ENCODE assay signal across 12 cellular contexts in the genomic region with DNA sequence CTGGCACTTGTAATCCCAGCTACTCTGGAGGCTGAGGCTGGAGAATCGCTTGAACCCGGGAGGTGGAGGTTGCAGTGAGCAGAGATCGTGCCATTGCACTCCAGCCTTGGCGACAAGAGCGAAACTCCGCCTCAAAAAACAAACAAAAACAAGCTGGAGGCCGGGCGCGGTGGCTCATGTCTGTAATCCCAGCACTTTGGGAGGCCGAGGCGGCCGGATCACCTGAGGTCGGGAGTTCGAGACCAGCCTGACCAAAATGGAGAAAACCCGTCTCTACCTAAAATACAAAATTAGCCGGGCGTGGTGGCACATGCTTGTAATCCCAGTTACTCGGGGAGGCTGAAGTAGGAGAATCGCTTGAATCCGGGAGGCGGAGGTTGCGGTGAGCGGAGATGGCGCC. TPM values are rescaled to one million over a fixed set of nuclear protein-coding genes. Genes with fewer than 3 reads are reported as not detected.
DNase-seq lines count a peak whose midpoint lies in the region; ATAC-seq and TF ChIP-seq lines count a peak whose summit lies in the region.
"Not testable (repeated sequence)": the region's sequence is repeated elsewhere in the genome, so short reads cannot be mapped to it uniquely, and the experiment has no call there.
"Had no signal": no experiment of that assay in that cellular context is flagged by ENCODE, and none has a peak within 500 bp of the region (broad histone marks: within the 10 kb centered on the region; RNA-seq: fewer than 3 reads in every experiment).

No MANE protein-coding gene starts in this region.

- H3K27me3 Mint-ChIP-seq in CD4-positive, alpha-beta T cell; T-cell; activated T-cell treated with anti-CD3 and anti-CD28 coated beads, Interleukin-2, amount 50 U/mL, for 4 hours (ENCODE audit: low read depth); naive B cell: not testable (repeated sequence)

- not testable (repeated sequence) for BruUV-seq in mammary epithelial cell (replicated peaks; lab: Mats Ljungman, UMichigan)

- not testable (repeated sequence) for H3K79me2 ChIP-seq in mammary epithelial cell (ENCODE audit: insufficient read depth, low read length)

- ATAC-seq in CD4-positive, alpha-beta T cell (ENCODE audit: poor library complexity); T-cell (replicated peaks in 1 of 4); activated T-cell treated with anti-CD3 and anti-CD28 coated beads, Interleukin-2, amount 50 U/mL, for 4 hours; heart left ventricle; naive B cell (ENCODE audit: low read depth in 2 of 2); stimulated activated effector memory CD8-positive, alpha-beta T cell treated with anti-CD3 and anti-CD28 coated beads, Interleukin-12 subunit alpha, Interleukin-12 subunit beta, amount 100 ng/mL, for 72 hours; upper lobe of right lung: not testable (repeated sequence)

- H2AFZ ChIP-seq in mammary epithelial cell (ENCODE audit: low read depth, low read length) = peak overlapping the region; percentile 97

- not testable (repeated sequence) for DNase-seq in CD4-positive, alpha-beta T cell; T-cell; activated T-cell treated with anti-CD3 and anti-CD28 coated beads, Interleukin-2, amount 50 U/mL, for 4 hours; mammary epithelial cell; heart left ventricle; naive B cell; stimulated activated effector memory CD8-positive, alpha-beta T cell treated with anti-CD3 and anti-CD28 coated beads, Interleukin-12 subunit alpha, Interleukin-12 subunit beta, amount 100 ng/mL, for 72 hours (ENCODE audit: low spot score in 2 of 2); upper lobe of right lung

- H3K4me1 Mint-ChIP-seq in CD4-positive, alpha-beta T cell (ENCODE audit: low read depth) = peaks cover 29% of the 10 kb centered on the region
- H3K4me1 Mint-ChIP-seq in T-cell (peaks cover 26 to 31% (median 28%) of the 10 kb centered on the region in 3 donors), naive B cell (peaks cover 15 to 33% (median 32%) of the 10 kb centered on the region in 3 donors)
- H3K4me1 Mint-ChIP-seq in activated T-cell treated with anti-CD3 and anti-CD28 coated beads, Interleukin-2, amount 50 U/mL, for 4 hours (ENCODE audit: low read depth) = peaks cover 28% of the 10 kb centered on the region
- H3K4me1 Mint-ChIP-seq in stimulated activated effector memory CD8-positive, alpha-beta T cell treated with anti-CD3 and anti-CD28 coated beads, Interleukin-12 subunit alpha, Interleukin-12 subunit beta, amount 100 ng/mL, for 72 hours = peaks cover 28% of the 10 kb centered on the region

- not testable (repeated sequence) for H3K9me3 Mint-ChIP-seq in CD4-positive, alpha-beta T cell; T-cell; activated T-cell treated with anti-CD3 and anti-CD28 coated beads, Interleukin-2, amount 50 U/mL, for 4 hours; naive B cell; stimulated activated effector memory CD8-positive, alpha-beta T cell treated with anti-CD3 and anti-CD28 coated beads, Interleukin-12 subunit alpha, Interleukin-12 subunit beta, amount 100 ng/mL, for 72 hours

- H3K36me3 Mint-ChIP-seq in CD4-positive, alpha-beta T cell (ENCODE audit: low read depth) = peaks cover 17% of the 10 kb centered on the region
- not testable (repeated sequence) for H3K36me3 Mint-ChIP-seq in T-cell; activated T-cell treated with anti-CD3 and anti-CD28 coated beads, Interleukin-2, amount 50 U/mL, for 4 hours (ENCODE audit: insufficient read depth); naive B cell; stimulated activated effector memory CD8-positive, alpha-beta T cell treated with anti-CD3 and anti-CD28 coated beads, Interleukin-12 subunit alpha, Interleukin-12 subunit beta, amount 100 ng/mL, for 72 hours

- peak overlapping the region; percentile 91 for H3K27ac Mint-ChIP-seq in CD4-positive, alpha-beta T cell
- H3K27ac Mint-ChIP-seq in T-cell = peak overlapping the region; percentile 83 to 88
- H3K27ac Mint-ChIP-seq in naive B cell = peak overlapping the region; percentile 16 to 99 (median 86)
- peak overlapping the region; percentile 70 for H3K27ac Mint-ChIP-seq in stimulated activated effector memory CD8-positive, alpha-beta T cell treated with anti-CD3 and anti-CD28 coated beads, Interleukin-12 subunit alpha, Interleukin-12 subunit beta, amount 100 ng/mL, for 72 hours

- not testable (repeated sequence) for H3K36me3 ChIP-seq in mammary epithelial cell (ENCODE audit: insufficient read depth, low read length); heart left ventricle; upper lobe of right lung

- H3K9me3 ChIP-seq in CD4-positive, alpha-beta T cell (ENCODE audit: control insufficient read depth, low read length); heart left ventricle; upper lobe of right lung: not testable (repeated sequence)
- H3K9me3 ChIP-seq in mammary epithelial cell (replicated peaks; ENCODE audit: insufficient read depth, low read length) = peaks cover 19% of the 10 kb centered on the region

- TF ChIP-seq CTCF in CD4-positive, alpha-beta T cell (IDR thresholded peaks at IDR 0.05); mammary epithelial cell (conservative IDR thresholded peaks at IDR 0.05 in 1 of 2, IDR thresholded peaks at IDR 0.05 in 1 of 2; ENCODE audit: extremely low read depth in 1 of 2, insufficient read depth in 1 of 2, low read depth in 1 of 2, low read length in 2 of 2); heart left ventricle (IDR thresholded peaks at IDR 0.05); upper lobe of right lung (IDR thresholded peaks at IDR 0.05): not testable (repeated sequence)

- not testable (repeated sequence) for H3K27ac ChIP-seq in CD4-positive, alpha-beta T cell (ENCODE audit: low read depth, low read length); mammary epithelial cell (ENCODE audit: insufficient read depth, low read depth, low read length); upper lobe of right lung
- H3K27ac ChIP-seq in heart left ventricle = peak overlapping the region in 10 of 12 donors; percentile 82 to 93 (median 88)

- intact Hi-C loops in CD4-positive, alpha-beta T cell (cut with DNase I, micrococcal nuclease) = loop anchor here (5.0 to 10.0 kb wide), 3 partner anchors 35 to 362 kb away; a partner anchor contains a TSS
- intact Hi-C loops in mammary epithelial cell (cut with micrococcal nuclease); upper lobe of right lung (cut with DNase I): not testable (repeated sequence)
- intact Hi-C loops in heart left ventricle (cut with DNase I) = loop anchor here in 1 of 10 donors (5.0 kb wide), 1 partner anchor 35 kb away; a partner anchor contains a TSS

- H3K4me3 Mint-ChIP-seq in CD4-positive, alpha-beta T cell = peak overlapping the region; percentile 93
- H3K4me3 Mint-ChIP-seq in T-cell = peak overlapping the region; percentile 91 to 92 (median 92)
- peak overlapping the region; percentile 81 for H3K4me3 Mint-ChIP-seq in activated T-cell treated with anti-CD3 and anti-CD28 coated beads, Interleukin-2, amount 50 U/mL, for 4 hours
- peak overlapping the region; percentile 71 to 96 (median 92) for H3K4me3 Mint-ChIP-seq in naive B cell
- peak overlapping the region; percentile 76 for H3K4me3 Mint-ChIP-seq in stimulated activated effector memory CD8-positive, alpha-beta T cell treated with anti-CD3 and anti-CD28 coated beads, Interleukin-12 subunit alpha, Interleukin-12 subunit beta, amount 100 ng/mL, for 72 hours

- CTCF ChIA-PET in CD4-positive, alpha-beta T cell (lab: Charles Lee); T-cell (lab: Charles Lee); mammary epithelial cell (lab: Charles Lee; ENCODE audit: low non-redundant PET): not testable (repeated sequence)

- H3K4me1 ChIP-seq in mammary epithelial cell (ENCODE audit: insufficient read depth, low read length); upper lobe of right lung: not testable (repeated sequence)
- H3K4me1 ChIP-seq in heart left ventricle = peaks cover 0 to 27% (median 11%) of the 10 kb centered on the region in 12 donors

- in situ Hi-C loops in mammary epithelial cell (cut with MboI; ENCODE audit: low sequenced_read_pairs in 2 of 2) = not testable (repeated sequence)

- not testable (repeated sequence) for TF ChIP-seq POLR2A in heart left ventricle (IDR thresholded peaks at IDR 0.05)

- not testable (repeated sequence) for H3K27me3 ChIP-seq in CD4-positive, alpha-beta T cell (ENCODE audit: control insufficient read depth, insufficient read depth, low read length); mammary epithelial cell (ENCODE audit: insufficient read depth, low read length); heart left ventricle; upper lobe of right lung

- dilution Hi-C loops in mammary epithelial cell (cut with HindIII; ENCODE audit: low sequenced_read_pairs) = loop anchor here (5.0 kb wide), 1 partner anchor 105 kb away; no protein-coding TSS in a partner anchor

- POLR2A ChIA-PET in CD4-positive, alpha-beta T cell (lab: Charles Lee) = interaction anchor here (0.5 to 2.3 kb wide), 4 partner anchors 16 to 1818 kb away, joined by 3 to 8 read pairs (median 6); a partner anchor contains a TSS
- POLR2A ChIA-PET in T-cell (lab: Charles Lee) = not testable (repeated sequence)

- H3K4me2 ChIP-seq in mammary epithelial cell (ENCODE audit: insufficient read depth, low read depth, low read length) = not testable (repeated sequence)

- not testable (repeated sequence) for H3K4me3 ChIP-seq in mammary epithelial cell (replicated peaks in 1 of 3; ENCODE audit: insufficient read depth in 1 of 3, low read depth in 2 of 3, low read length in 3 of 3)
- H3K4me3 ChIP-seq in heart left ventricle = peak overlapping the region in 11 of 12 donors; percentile 66 to 94 (median 81)
- H3K4me3 ChIP-seq in upper lobe of right lung = peak overlapping the region; percentile 79

- 91% methylated on average over 11 of the region's 24 CpGs for WGBS in mammary epithelial cell (ENCODE audit: low coverage, missing lambda C conversion rate)
- WGBS in heart left ventricle, 4 donors = 93 to 97% (median 97%) methylated on average over 24 of the region's 24 CpGs

- H3K9ac ChIP-seq in mammary epithelial cell (ENCODE audit: insufficient read depth, low read length) = not testable (repeated sequence)

- not testable (repeated sequence) for H4K20me1 ChIP-seq in mammary epithelial cell (ENCODE audit: insufficient read depth, low read length)

RNA-seq across cellular contexts. Expression of a gene that starts 1.0 kb away (rescaled TPM):
- 1 to 10 TPM; 2.4 TPM for total RNA-seq in CD4-positive, alpha-beta T cell
- 10 to 100 TPM in 1 of 5 donors, 1 to 10 TPM in 4; 3.3 to 10.4 (median 8.5) TPM for total RNA-seq in T-cell
- total RNA-seq in activated T-cell treated with anti-CD3 and anti-CD28 coated beads, Interleukin-2, amount 50 U/mL, for 4 hours = 1 to 10 TPM; 1.7 to 2.2 (median 1.8) TPM
- total RNA-seq in mammary epithelial cell = 1 to 10 TPM in 1 of 2 donors, under 1 TPM in 1; 0.09 to 3.0 TPM
- 0.40 TPM for polyA plus RNA-seq in mammary epithelial cell
- polyA minus RNA-seq in mammary epithelial cell = 1.0 TPM
- 10 to 100 TPM in 5 of 9 donors, 1 to 10 TPM in 4; 4.6 to 14.5 (median 11.1) TPM for total RNA-seq in heart left ventricle
- 1 to 10 TPM; 4.0 to 4.9 TPM for polyA plus RNA-seq in heart left ventricle
- polyA plus RNA-seq in naive B cell (ENCODE audit: low read depth in 6 of 6) = 1 to 10 TPM; 1.7 to 4.1 (median 3.6) TPM
- total RNA-seq in upper lobe of right lung = 6.7 TPM
- total RNA-seq: Daoy had no signal

RNA-seq across cellular contexts. Expression of a gene that starts 34.4 kb away (rescaled TPM):
- 1 to 10 TPM; 2.1 to 3.6 TPM for total RNA-seq in CD4-positive, alpha-beta T cell
- total RNA-seq in T-cell = 10 to 100 TPM in 3 of 5 donors, 1 to 10 TPM in 2; 7.3 to 20.9 (median 14.2) TPM
- 10 to 100 TPM; 18.7 to 25.8 (median 21.3) TPM for total RNA-seq in activated T-cell treated with anti-CD3 and anti-CD28 coated beads, Interleukin-2, amount 50 U/mL, for 4 hours
- total RNA-seq in mammary epithelial cell = 1 to 10 TPM; 5.0 to 7.2 TPM
- polyA plus RNA-seq in mammary epithelial cell = 6.6 TPM
- 15.5 TPM for polyA minus RNA-seq in mammary epithelial cell
- total RNA-seq in heart left ventricle = 1 to 10 TPM; 2.2 to 6.5 (median 4.4) TPM
- polyA plus RNA-seq in heart left ventricle = 1 to 10 TPM; 3.0 to 5.8 TPM
- polyA plus RNA-seq in naive B cell (ENCODE audit: low read depth in 6 of 6) = 10 to 100 TPM in 3 of 6 donors, 1 to 10 TPM in 3; 6.3 to 25.3 (median 10.1) TPM
- total RNA-seq in upper lobe of right lung = 8.0 TPM

RNA-seq across cellular contexts. Expression of a gene that starts 38.6 kb away (rescaled TPM):
- total RNA-seq in CD4-positive, alpha-beta T cell = under 1 TPM; 0.05 to 0.08 TPM
- total RNA-seq in T-cell = 1 to 10 TPM in 1 of 5 donors, under 1 TPM in 4; 0.03 to 1.1 (median 0.09) TPM
- total RNA-seq in activated T-cell treated with anti-CD3 and anti-CD28 coated beads, Interleukin-2, amount 50 U/mL, for 4 hours = under 1 TPM in 2 of 3 donors, not detected in 1; 0.08 to 0.23 TPM
- total RNA-seq in mammary epithelial cell = under 1 TPM in 1 of 2 donors, not detected in 1; 0.14 TPM
- not detected for polyA plus RNA-seq in mammary epithelial cell
- polyA minus RNA-seq in mammary epithelial cell = not detected
- total RNA-seq in heart left ventricle = 1 to 10 TPM in 1 of 9 donors, under 1 TPM in 6, not detected in 2; 0.05 to 1.6 (median 0.08) TPM
- under 1 TPM; 0.01 to 0.04 TPM for polyA plus RNA-seq in heart left ventricle
- polyA plus RNA-seq in naive B cell (ENCODE audit: low read depth in 6 of 6) = under 1 TPM; 0.06 to 0.37 (median 0.12) TPM
- total RNA-seq in upper lobe of right lung = 0.14 TPM
- total RNA-seq: Daoy, right atrium auricular region, Right ventricle myocardium superior had no signal

RNA-seq across cellular contexts. Expression of a gene that starts 42.0 kb away (rescaled TPM):
- under 1 TPM in 1 of 2 experiments, not detected in 1; 0.17 TPM for total RNA-seq in CD4-positive, alpha-beta T cell
- total RNA-seq in T-cell = under 1 TPM in 3 of 5 donors, not detected in 2; 0.14 to 0.62 (median 0.25) TPM
- under 1 TPM in 1 of 3 donors, not detected in 2; 0.08 TPM for total RNA-seq in activated T-cell treated with anti-CD3 and anti-CD28 coated beads, Interleukin-2, amount 50 U/mL, for 4 hours
- total RNA-seq in mammary epithelial cell = under 1 TPM; 0.50 to 0.52 TPM
- polyA plus RNA-seq in mammary epithelial cell = 0.39 TPM
- not detected for polyA minus RNA-seq in mammary epithelial cell
- total RNA-seq in heart left ventricle = under 1 TPM in 1 of 9 donors, not detected in 8; 0.12 TPM
- polyA plus RNA-seq in heart left ventricle = not detected
- not detected for polyA plus RNA-seq in naive B cell (ENCODE audit: low read depth in 6 of 6)
- total RNA-seq in upper lobe of right lung = 0.26 TPM
- total RNA-seq: Daoy, right atrium auricular region, Right ventricle myocardium superior had no signal
- polyA plus RNA-seq: hepatocyte had no signal
